Comparison of ENCODE assay signal across 14 cellular contexts in genomic region chr7:116356333-116356965, GRCh38.
DNase-seq lines count a peak whose midpoint lies in the region; ATAC-seq, FAIRE-seq and TF ChIP-seq lines count a peak whose summit lies in the region.
"Had no signal": no experiment of that assay in that cellular context is flagged by ENCODE, and none has a peak within 500 bp of the region (broad histone marks: within the 10 kb centered on the region; RNA-seq: fewer than 3 reads in every experiment).

No MANE protein-coding gene starts in this region.

- H3K4me3 ChIP-seq in GM23248 (no peak overlapping the region), body of pancreas (no peak overlapping the region), hepatocyte (no peak overlapping the region), skeletal muscle tissue (ENCODE audit: low read length in 3 of 3) (no peak overlapping the region), OCI-LY7 (ENCODE audit: low read depth, low read length, poor library complexity, severe bottlenecking) (no peak overlapping the region)
- H3K4me3 ChIP-seq: adrenal gland had no signal

- TF ChIP-seq POLR2A in body of pancreas (IDR thresholded peaks at IDR 0.05), result no peak

- H2AFZ ChIP-seq in GM23248 (no peak overlapping the region), hepatocyte (no peak overlapping the region), OCI-LY7 (ENCODE audit: low read length) (no peak overlapping the region)

- in situ Hi-C loops in GM23248 (cut with MboI), result no loop called here

- H3K4me1 Mint-ChIP-seq in activated CD4-positive, alpha-beta T cell treated with anti-CD3 and anti-CD28 coated beads for 36 hours, result no peaks in the 10 kb centered on the region

- no peak for TF ChIP-seq CTCF in body of pancreas (IDR thresholded peaks at IDR 0.05)
- TF ChIP-seq CTCF in hepatocyte (IDR thresholded peaks at IDR 0.05; ENCODE audit: poor library complexity), result no peak
- TF ChIP-seq CTCF in OCI-LY7 (conservative IDR thresholded peaks at IDR 0.05; ENCODE audit: low read length), result no peak

- H3K79me2 ChIP-seq in GM23248 (ENCODE audit: insufficient read depth) (no peaks in the 10 kb centered on the region), hepatocyte (no peaks in the 10 kb centered on the region), OCI-LY7 (ENCODE audit: insufficient read depth, low read depth, low read length) (no peaks in the 10 kb centered on the region)

- H3K9me3 ChIP-seq in GM23248 (ENCODE audit: low read depth), result no peaks in the 10 kb centered on the region
- H3K9me3 ChIP-seq in body of pancreas, result no peaks in the 10 kb centered on the region
- H3K9me3 ChIP-seq in hepatocyte (ENCODE audit: low read depth), result no peaks in the 10 kb centered on the region
- H3K9me3 ChIP-seq in skeletal muscle tissue (ENCODE audit: control insufficient read depth in 3 of 3, low read length in 3 of 3), result no peaks in the 10 kb centered on the region
- no peaks in the 10 kb centered on the region for H3K9me3 ChIP-seq in OCI-LY7 (ENCODE audit: low read length)
- H3K9me3 ChIP-seq: adrenal gland had no signal

- peaks cover 53% of the 10 kb centered on the region for H3F3A ChIP-seq in GM23248 (ENCODE audit: insufficient read depth)

- peak; percentile 41 for ATAC-seq in body of pancreas
- no peak for ATAC-seq in activated CD4-positive, alpha-beta T cell treated with anti-CD3 and anti-CD28 coated beads for 36 hours

- no peaks in the 10 kb centered on the region for H4K20me1 ChIP-seq in GM23248 (ENCODE audit: insufficient read depth)
- no peaks in the 10 kb centered on the region for H4K20me1 ChIP-seq in hepatocyte (ENCODE audit: insufficient read depth, poor library complexity, severe bottlenecking)
- H4K20me1 ChIP-seq in OCI-LY7 (ENCODE audit: insufficient read depth, low read length), result no peaks in the 10 kb centered on the region

- no TSS peak for BruUV-seq in OCI-LY7 (replicated peaks; lab: Mats Ljungman, UMichigan)

- H3K4me2 ChIP-seq in GM23248 (ENCODE audit: unreplicated experiment) (peak overlapping the region; percentile 87), hepatocyte (no peak overlapping the region), OCI-LY7 (ENCODE audit: low read length) (no peak overlapping the region)

- WGBS in GM23248 (ENCODE audit: low coverage in 1 of 2, low lambda C conversion rate in 2 of 2, missing lambda C conversion rate in 2 of 2), 2 experiments, result 100% methylated on average over 1 of the region's 1 CpG
- WGBS in body of pancreas, 2 donors, result 88 to 100% methylated on average over 1 of the region's 1 CpG
- WGBS in hepatocyte (ENCODE audit: low lambda C conversion rate, missing lambda C conversion rate), result 95% methylated on average over 1 of the region's 1 CpG

- FAIRE-seq in RCC 7860 (lab: Jason Lieb, UNC), result no peak
- FAIRE-seq: GM12892 had no signal

- no peaks in the 10 kb centered on the region for H3K36me3 Mint-ChIP-seq in activated CD4-positive, alpha-beta T cell treated with anti-CD3 and anti-CD28 coated beads for 36 hours (ENCODE audit: low read depth)

- H3K9me2 ChIP-seq in GM23248 (ENCODE audit: insufficient read depth), result no peaks in the 10 kb centered on the region
- H3K9me2 ChIP-seq in hepatocyte (replicated peaks; ENCODE audit: insufficient read depth), result no peaks in the 10 kb centered on the region
- no peaks in the 10 kb centered on the region for H3K9me2 ChIP-seq in OCI-LY7 (ENCODE audit: insufficient read depth, low read length)

- DNase-seq in GM23248 (no peak), body of pancreas (peak; percentile 40 to 59 (median 54)), hepatocyte (ENCODE audit: low spot score) (no peak), RCC 7860 (ENCODE audit: low spot score) (no peak), OCI-LY7 (ENCODE audit: low spot score) (no peak), caudate nucleus (lab: John Stamatoyannopoulos, UW) (no peak)
- no peak for DNase-seq in activated CD4-positive, alpha-beta T cell treated with anti-CD3 and anti-CD28 coated beads for 36 hours
- DNase-seq: adrenal gland, endodermal cell, GOT3, NCI-H524, WERI-Rb-1 had no signal

- H3K4me3 Mint-ChIP-seq in activated CD4-positive, alpha-beta T cell treated with anti-CD3 and anti-CD28 coated beads for 36 hours, result no peak overlapping the region
- H3K4me3 Mint-ChIP-seq: endodermal cell had no signal

- H3K9me3 Mint-ChIP-seq in activated CD4-positive, alpha-beta T cell treated with anti-CD3 and anti-CD28 coated beads for 36 hours (ENCODE audit: low read depth), result no peaks in the 10 kb centered on the region
- H3K9me3 Mint-ChIP-seq: endodermal cell had no signal

- intact Hi-C loops in body of pancreas (cut with DNase I) (no loop called here), OCI-LY7 (cut with micrococcal nuclease; ENCODE audit: unreplicated experiment) (no loop called here)
- intact Hi-C loops in activated CD4-positive, alpha-beta T cell treated with anti-CD3 and anti-CD28 coated beads for 36 hours (cut with DNase I, micrococcal nuclease), result no loop called here

- no peaks in the 10 kb centered on the region for H3K36me3 ChIP-seq in GM23248 (ENCODE audit: low read depth)
- no peaks in the 10 kb centered on the region for H3K36me3 ChIP-seq in body of pancreas (replicated peaks in 1 of 2; ENCODE audit: insufficient read depth in 1 of 2, low read depth in 2 of 2)
- H3K36me3 ChIP-seq in hepatocyte (replicated peaks; ENCODE audit: insufficient read depth, low read depth), result no peaks in the 10 kb centered on the region
- H3K36me3 ChIP-seq in skeletal muscle tissue (ENCODE audit: control insufficient read depth in 3 of 3, insufficient read depth in 3 of 3, low read length in 3 of 3), result no peaks in the 10 kb centered on the region
- no peaks in the 10 kb centered on the region for H3K36me3 ChIP-seq in OCI-LY7 (ENCODE audit: insufficient read depth, low read length)
- H3K36me3 ChIP-seq: adrenal gland, WERI-Rb-1 had no signal

- H3K4me1 ChIP-seq in GM23248 (ENCODE audit: insufficient read depth) (peaks cover 53% of the 10 kb centered on the region), body of pancreas (peaks cover 46% of the 10 kb centered on the region), hepatocyte (ENCODE audit: insufficient read depth) (peaks cover 36% of the 10 kb centered on the region), skeletal muscle tissue (ENCODE audit: control insufficient read depth in 3 of 3, insufficient read depth in 3 of 3, low read length in 3 of 3) (peaks cover 16 to 40% (median 33%) of the 10 kb centered on the region in 3 donors), OCI-LY7 (ENCODE audit: insufficient read depth, low read length, poor library complexity, severe bottlenecking) (no peaks in the 10 kb centered on the region)

- H3K27me3 ChIP-seq in GM23248 (replicated peaks; ENCODE audit: insufficient read depth) (no peaks in the 10 kb centered on the region), body of pancreas (no peaks in the 10 kb centered on the region), hepatocyte (no peaks in the 10 kb centered on the region), skeletal muscle tissue (ENCODE audit: control insufficient read depth in 3 of 3, insufficient read depth in 3 of 3, low read length in 3 of 3) (no peaks in the 10 kb centered on the region)
- H3K27me3 ChIP-seq: adrenal gland had no signal

- H3K9ac ChIP-seq in GM23248 (peak overlapping the region; percentile 77; the same call in 1 of the 2 replicates), skeletal muscle tissue (ENCODE audit: low read depth in 1 of 3, low read length in 3 of 3) (no peak overlapping the region)

- POLR2A ChIA-PET in activated CD4-positive, alpha-beta T cell treated with anti-CD3 and anti-CD28 coated beads for 36 hours (lab: Charles Lee), result no interaction called here
- POLR2A ChIA-PET in OCI-LY7 (lab: Charles Lee), result interaction anchor here (0.7 kb wide), 1 partner anchor 8 kb away, joined by 3 read pairs; no protein-coding TSS in a partner anchor

- H3K27ac Mint-ChIP-seq in activated CD4-positive, alpha-beta T cell treated with anti-CD3 and anti-CD28 coated beads for 36 hours, result no peak overlapping the region
- H3K27ac Mint-ChIP-seq: endodermal cell had no signal

- CTCF ChIA-PET in activated CD4-positive, alpha-beta T cell treated with anti-CD3 and anti-CD28 coated beads for 36 hours (lab: Charles Lee), result no interaction called here
- CTCF ChIA-PET in OCI-LY7 (lab: Charles Lee; ENCODE audit: unreplicated experiment), result no interaction called here

- H3K27me3 Mint-ChIP-seq in activated CD4-positive, alpha-beta T cell treated with anti-CD3 and anti-CD28 coated beads for 36 hours, result peaks cover 6% of the 10 kb centered on the region

- H3K27ac ChIP-seq in GM23248, result peak overlapping the region; percentile 96
- H3K27ac ChIP-seq in body of pancreas, result peak overlapping the region; percentile 11 to 84 (median 24)
- peak overlapping the region; percentile 94 for H3K27ac ChIP-seq in hepatocyte
- peak overlapping the region; percentile 79 for H3K27ac ChIP-seq in skeletal muscle tissue (ENCODE audit: low read depth, low read length)
- H3K27ac ChIP-seq in OCI-LY7 (ENCODE audit: low read depth, low read length, poor library complexity, severe bottlenecking), result no peak overlapping the region
- H3K27ac ChIP-seq in caudate nucleus (ENCODE audit: low read depth, low read length), result no peak overlapping the region
- H3K27ac ChIP-seq: adrenal gland, WERI-Rb-1 had no signal

Comparison
In these comparisons a context has a peak if more than half of its experiments do, and no peak if none do; other contexts are left out.
1. DNase-seq: peak in body of pancreas (4 of 4); none in GM23248 (single experiment), hepatocyte (single experiment), RCC 7860 (single experiment), activated CD4-positive, alpha-beta T cell treated with anti-CD3 and anti-CD28 coated beads for 36 hours (single experiment), OCI-LY7 (single experiment) and caudate nucleus (0 of 61).
2. H3K27ac ChIP-seq: peak in GM23248 (single experiment), body of pancreas (4 of 4), hepatocyte (single experiment) and skeletal muscle tissue (single experiment); none in OCI-LY7 (single experiment) and caudate nucleus (single experiment).